In genomic region chrX:115147220-115147619, GRCh38 we compare ENCODE assay signal across 9 cellular contexts. TPM values are rescaled to one million over a fixed set of nuclear protein-coding genes. Genes with fewer than 3 reads are reported as not detected.
DNase-seq lines count a peak whose midpoint lies in the region; ATAC-seq and TF ChIP-seq lines count a peak whose summit lies in the region.
"Had no signal": no experiment of that assay in that cellular context is flagged by ENCODE, and none has a peak within 500 bp of the region (broad histone marks: within the 10 kb centered on the region; RNA-seq: fewer than 3 reads in every experiment).

No MANE protein-coding gene starts in this region.

- H3K27ac Mint-ChIP-seq in T-cell: no peak overlapping the region

- H3K36me3 Mint-ChIP-seq in T-cell: no peaks in the 10 kb centered on the region

- peaks cover 0 to 16% of the 10 kb centered on the region in 2 donors for H3K27me3 Mint-ChIP-seq in T-cell

- DNase-seq in GM04504 (ENCODE audit: low read depth) (peak; percentile 1), NB4 (ENCODE audit: low read depth) (peak; percentile 10), dermis microvascular lymphatic vessel endothelial cell (ENCODE audit: low read depth in 2 of 2) (peak; percentile 5 to 9), pulmonary artery endothelial cell (ENCODE audit: low read depth, low spot score) (peak; percentile 2), GM19238 (ENCODE audit: insufficient read length, low spot score) (no peak), NCI-H187 (lab: John Stamatoyannopoulos, UW) (no peak), T-cell (no peak)
- DNase-seq: activated CD4-positive, CD25-positive, alpha-beta regulatory T cell treated with anti-CD3 and anti-CD28 coated beads, Interleukin-2, amount 50 U/mL, for 72 hours had no signal

- H3K4me1 Mint-ChIP-seq in T-cell: no peaks in the 10 kb centered on the region

- TF ChIP-seq CTCF in NB4 (IDR thresholded peaks at IDR 0.05; ENCODE audit: low read depth, low read length): no peak

- POLR2A ChIA-PET in T-cell (lab: Charles Lee): no interaction called here

- TF ChIP-seq POLR2A in NB4 (IDR thresholded peaks at IDR 0.05; ENCODE audit: extremely low read depth, insufficient read length): no peak

- CTCF ChIA-PET in T-cell (lab: Charles Lee): no interaction called here

- H3K9me3 Mint-ChIP-seq in T-cell: no peaks in the 10 kb centered on the region

- no peak overlapping the region for H3K4me3 Mint-ChIP-seq in T-cell

- no peak overlapping the region for H3K4me3 ChIP-seq in NB4 (ENCODE audit: low read depth, low read length)

- no peak for ATAC-seq in GM19324 (IDR thresholded peaks at IDR 0.05; ENCODE audit: low FRiP score, unreplicated experiment)
- no peak for ATAC-seq in T-cell (replicated peaks in 1 of 4)

RNA-seq across cellular contexts. Expression of gene RBMXL3, which starts 42.0 kb away (rescaled TPM):
- total RNA-seq in dermis microvascular lymphatic vessel endothelial cell (not detected in 2 replicates), pulmonary artery endothelial cell (not detected in 2 replicates), T-cell (not detected)

Comparison
In these comparisons a context has a peak if more than half of its experiments do, and no peak if none do; other contexts are left out.
1. DNase-seq: peak in GM04504 (single experiment), NB4 (single experiment), dermis microvascular lymphatic vessel endothelial cell (2 of 2) and pulmonary artery endothelial cell (single experiment); none in GM19238 (single experiment), NCI-H187 (0 of 2) and T-cell (0 of 34).